Comparison of ENCODE assay signal across 26 cellular contexts in the genomic region with DNA sequence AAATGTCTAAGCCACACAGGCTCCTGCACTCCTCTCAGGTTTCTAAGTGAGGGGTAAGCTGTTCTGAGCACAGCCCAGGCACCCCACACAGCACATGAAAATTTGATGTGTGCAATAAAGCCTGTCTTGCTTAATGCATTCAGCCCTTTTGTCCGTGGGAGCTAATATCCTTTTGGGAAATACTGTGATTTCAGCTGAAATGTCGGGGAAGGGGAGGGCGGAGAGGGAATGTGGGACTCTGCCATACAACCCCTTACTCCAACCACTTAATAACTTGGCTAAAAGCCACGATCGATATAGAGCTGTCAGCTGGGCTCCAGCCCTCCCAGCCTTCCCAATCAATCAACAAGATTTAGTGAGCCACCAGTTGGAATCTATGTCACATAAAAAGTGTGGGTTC.
"Had no signal": no experiment of that assay in that cellular context is flagged by ENCODE, and none has a peak within 500 bp of the region (broad histone marks: within the 10 kb centered on the region; RNA-seq: fewer than 3 reads in every experiment).

No MANE protein-coding gene starts in this region.

- H3K9me3 Mint-ChIP-seq: nephron progenitor cell; neural crest cell; stimulated activated naive CD8-positive, alpha-beta T cell treated with anti-CD3 and anti-CD28 coated beads, Interleukin-15, Interleukin-2, amounts not matched to agents 100 ng/mL and 50 ng/mL, for 24 hours had no signal

- H3K27ac Mint-ChIP-seq: naive thymus-derived CD8-positive, alpha-beta T cell; natural killer cell treated with Interleukin-12 subunit alpha and Interleukin-12 subunit beta and Interleukin-15 and Interleukin-18, amount 100 ng/mL, for 72 hours; nephron progenitor cell; stimulated activated effector memory CD8-positive, alpha-beta T cell treated with anti-CD3 and anti-CD28 coated beads, Interleukin-12 subunit alpha, Interleukin-12 subunit beta, amount 100 ng/mL, for 72 hours; stimulated activated naive B cell treated with anti-CD40 and anti-IgM and Interleukin-4, amounts not matched to agents 10 μg/mL and 1 μg/mL and 100 μg/mL, for 72 hours; stimulated activated naive CD8-positive, alpha-beta T cell treated with anti-CD3 and anti-CD28 coated beads, Interleukin-15, Interleukin-2, amounts not matched to agents 100 ng/mL and 50 ng/mL, for 24 hours had no signal

- H3K36me3 ChIP-seq: neutrophil, pancreas, prostate gland, right lobe of liver, sigmoid colon, stomach, thoracic aorta, thyroid gland, tibial nerve, upper lobe of left lung, vagina had no signal

- DNase-seq: naive thymus-derived CD8-positive, alpha-beta T cell; nephron progenitor cell; nucleus accumbens; pancreas; right cardiac atrium; right lobe of liver; sigmoid colon; small intestine; stimulated activated CD4-positive, alpha-beta T cell treated with anti-CD3 and anti-CD28 coated beads, Interleukin-15, amount 100 ng/mL, for 24 hours; stimulated activated CD4-positive, alpha-beta T cell treated with anti-CD3 and anti-CD28 coated beads, Interleukin-2, amount 100 ng/mL, for 24 hours; stimulated activated CD4-positive, alpha-beta T cell treated with anti-CD3 and anti-CD28 coated beads, Interleukin-2, amount 100 ng/mL, for 48 hours; stimulated activated CD4-positive, alpha-beta T cell treated with anti-CD3 and anti-CD28 coated beads, Interleukin-4, amount 100 ng/mL, for 24 hours; stimulated activated naive B cell treated with anti-CD40 and anti-IgM and Interleukin-4, amounts not matched to agents 10 μg/mL and 1 μg/mL and 100 μg/mL, for 72 hours; stimulated activated naive CD4-positive, alpha-beta T cell treated with Interleukin-2 at 50 U/mL for 16 hours; stomach; thyroid gland; upper lobe of left lung had no signal

- H3K4me3 Mint-ChIP-seq: naive thymus-derived CD8-positive, alpha-beta T cell; natural killer cell treated with Interleukin-12 subunit alpha and Interleukin-12 subunit beta and Interleukin-15 and Interleukin-18, amount 100 ng/mL, for 72 hours; nephron progenitor cell; neural crest cell; stimulated activated effector memory CD8-positive, alpha-beta T cell treated with anti-CD3 and anti-CD28 coated beads, Interleukin-12 subunit alpha, Interleukin-12 subunit beta, amount 100 ng/mL, for 72 hours; stimulated activated naive B cell treated with anti-CD40 and anti-IgM and Interleukin-4, amounts not matched to agents 10 μg/mL and 1 μg/mL and 100 μg/mL, for 72 hours; stimulated activated naive CD8-positive, alpha-beta T cell treated with anti-CD3 and anti-CD28 coated beads, Interleukin-15, Interleukin-2, amounts not matched to agents 100 ng/mL and 50 ng/mL, for 24 hours had no signal

- H3K4me3 ChIP-seq: pancreas, prostate gland, right lobe of liver, sigmoid colon, stomach, thoracic aorta, thyroid gland, tibial nerve, upper lobe of left lung, vagina had no signal

- H3K36me3 Mint-ChIP-seq: naive thymus-derived CD8-positive, alpha-beta T cell; natural killer cell treated with Interleukin-12 subunit alpha and Interleukin-12 subunit beta and Interleukin-15 and Interleukin-18, amount 100 ng/mL, for 72 hours; stimulated activated effector memory CD8-positive, alpha-beta T cell treated with anti-CD3 and anti-CD28 coated beads, Interleukin-12 subunit alpha, Interleukin-12 subunit beta, amount 100 ng/mL, for 72 hours; stimulated activated naive B cell treated with anti-CD40 and anti-IgM and Interleukin-4, amounts not matched to agents 10 μg/mL and 1 μg/mL and 100 μg/mL, for 72 hours had no signal

- H3K27ac ChIP-seq: neutrophil, pancreas, prostate gland, right lobe of liver, sigmoid colon, stomach, thoracic aorta, thyroid gland, tibial nerve, upper lobe of left lung, vagina had no signal

- H3K27me3 Mint-ChIP-seq: stimulated activated naive CD8-positive, alpha-beta T cell treated with anti-CD3 and anti-CD28 coated beads, Interleukin-15, Interleukin-2, amounts not matched to agents 100 ng/mL and 50 ng/mL, for 24 hours had no signal

- H3K27me3 ChIP-seq: neutrophil, pancreas, right lobe of liver, sigmoid colon, stomach, thyroid gland, tibial nerve, upper lobe of left lung, vagina had no signal

- H3K4me1 Mint-ChIP-seq: naive thymus-derived CD8-positive, alpha-beta T cell; nephron progenitor cell; neural crest cell; stimulated activated effector memory CD8-positive, alpha-beta T cell treated with anti-CD3 and anti-CD28 coated beads, Interleukin-12 subunit alpha, Interleukin-12 subunit beta, amount 100 ng/mL, for 72 hours; stimulated activated naive B cell treated with anti-CD40 and anti-IgM and Interleukin-4, amounts not matched to agents 10 μg/mL and 1 μg/mL and 100 μg/mL, for 72 hours had no signal

- H3K9me3 ChIP-seq: neutrophil, pancreas, prostate gland, right lobe of liver, sigmoid colon, stomach, thoracic aorta, thyroid gland, tibial nerve, upper lobe of left lung, vagina had no signal
